Comparison of ENCODE assay signal across 11 cellular contexts in the genomic region with DNA sequence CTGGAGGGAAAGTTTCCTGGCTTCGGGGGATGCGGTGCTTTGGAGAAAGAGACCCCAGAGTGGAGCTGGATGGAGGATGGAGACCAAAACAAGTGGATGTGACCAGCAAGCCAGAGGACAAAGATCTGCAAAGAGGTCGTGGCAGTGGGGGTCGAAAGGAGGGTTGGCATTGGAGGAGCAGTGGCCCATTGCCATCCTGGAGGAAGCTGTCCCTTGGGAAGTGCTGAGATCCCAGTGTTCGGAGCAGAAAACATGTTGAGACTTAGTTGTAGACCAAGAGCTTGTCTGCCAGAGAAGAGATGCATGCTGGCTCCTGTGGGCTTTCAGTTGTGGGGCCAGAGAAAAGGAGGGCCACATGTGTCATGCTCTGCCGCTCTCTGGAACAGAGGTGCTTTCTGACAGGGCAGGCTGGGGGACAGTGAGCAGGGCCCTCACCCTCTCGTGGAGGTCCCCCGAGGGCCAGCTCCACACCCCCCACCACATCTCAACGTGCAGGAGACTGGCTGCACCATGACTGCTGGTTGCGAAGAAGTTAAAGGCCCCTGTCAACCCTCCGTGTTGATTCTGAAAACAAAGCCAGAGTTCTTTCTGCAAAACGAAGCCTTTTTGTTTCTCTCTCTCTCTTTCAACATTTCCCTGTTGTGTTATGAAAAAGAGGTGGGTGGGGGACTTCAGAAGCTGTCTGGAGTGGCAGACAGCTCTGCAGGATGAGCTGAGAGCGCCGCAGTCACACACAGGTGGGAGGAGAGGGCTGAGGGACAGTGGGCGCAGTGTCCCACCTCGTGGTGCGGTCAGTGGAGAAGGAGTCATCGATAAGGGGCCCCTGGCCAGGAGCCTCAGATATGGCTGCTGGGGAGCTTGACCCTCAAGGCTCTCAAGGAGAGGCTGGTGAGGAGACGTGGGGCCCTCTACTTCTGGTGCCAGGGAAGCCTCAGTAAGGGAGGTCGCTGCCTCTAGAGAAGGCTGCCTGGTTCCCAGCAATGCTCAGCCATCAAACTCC.
DNase-seq lines count a peak whose midpoint lies in the region; ATAC-seq and TF ChIP-seq lines count a peak whose summit lies in the region.
"Had no signal": no experiment of that assay in that cellular context is flagged by ENCODE, and none has a peak within 500 bp of the region (broad histone marks: within the 10 kb centered on the region; RNA-seq: fewer than 3 reads in every experiment).

No MANE protein-coding gene starts in this region.

- DNase-seq in naive B cell (no peak), omental fat pad (ENCODE audit: low spot score) (no peak), SHP77 treated with DMSO at 0.1 percent for 48 hours (lab: John Stamatoyannopoulos, UW) (no peak), NCI-H82 treated with DMSO at 0.1 percent for 48 hours (lab: John Stamatoyannopoulos, UW; ENCODE audit: unreplicated experiment) (no peak)
- DNase-seq: DMS53, NCI-H1417, pancreas, WERI-Rb-1 had no signal

- no peaks in the 10 kb centered on the region for H3K36me3 Mint-ChIP-seq in naive B cell

- H3K4me3 Mint-ChIP-seq in naive B cell, result peak overlapping the region in 3 of 8 donors; percentile 35 to 76 (median 69)

- peaks cover 0 to 2% (median 0%) of the 10 kb centered on the region in 7 donors for H3K9me3 Mint-ChIP-seq in naive B cell

- peaks cover 18 to 31% (median 19%) of the 10 kb centered on the region in 3 donors for H3K4me1 Mint-ChIP-seq in naive B cell

- ATAC-seq in GM18502 (IDR thresholded peaks at IDR 0.05; ENCODE audit: poor library complexity, unreplicated experiment), result peak; percentile 57
- peak; percentile 75 for ATAC-seq in GM19463 (IDR thresholded peaks at IDR 0.05; ENCODE audit: unreplicated experiment)
- peak; percentile 69 for ATAC-seq in HG03439 (IDR thresholded peaks at IDR 0.05; ENCODE audit: unreplicated experiment)
- peak; percentile 20 to 39 for ATAC-seq in naive B cell (ENCODE audit: low read depth in 2 of 2)
- no peak for ATAC-seq in omental fat pad (ENCODE audit: low FRiP score)
- ATAC-seq: pancreas had no signal

- peaks cover 0 to 8% (median 6%) of the 10 kb centered on the region in 3 donors for H3K27me3 Mint-ChIP-seq in naive B cell

- no peak for TF ChIP-seq CTCF in omental fat pad (IDR thresholded peaks at IDR 0.05)

- peak overlapping the region in 5 of 6 donors; percentile 28 to 61 (median 47) for H3K27ac Mint-ChIP-seq in naive B cell
